In genomic region chr13:91601273-91601672, GRCh38 we compare ENCODE assay signal across 11 cellular contexts.
"Had no signal": no experiment of that assay in that cellular context is flagged by ENCODE, and none has a peak within 500 bp of the region (broad histone marks: within the 10 kb centered on the region; RNA-seq: fewer than 3 reads in every experiment).

No MANE protein-coding gene starts in this region.

- H3K27ac ChIP-seq: GM23248 had no signal

- H3K4me1 ChIP-seq: HAP-1 had no signal

- H3K4me2 ChIP-seq: GM23338 had no signal

- FAIRE-seq: H1, H54 had no signal

- H2AFZ ChIP-seq: GM23248, GM23338 had no signal

- H3K36me3 ChIP-seq: HAP-1 had no signal

- ATAC-seq: GM23338, HCT116 had no signal

- H3K9ac ChIP-seq: GM23248 had no signal

- H3K4me3 ChIP-seq: GM23248, GM23338, HAP-1 had no signal

- DNase-seq: GM23248, GOT3, H7, H9, HCEC 1CT, HFFc6 had no signal

- H3K9me3 ChIP-seq: HAP-1 had no signal
